7 cellular contexts compared by ENCODE assay signal in genomic region chr7:157139142-157140117, GRCh38.
DNase-seq lines count a peak whose midpoint lies in the region; ATAC-seq and TF ChIP-seq lines count a peak whose summit lies in the region.

No MANE protein-coding gene starts in this region.

- peaks cover 19% of the 10 kb centered on the region for H3K4me1 ChIP-seq in RWPE2 (ENCODE audit: insufficient read depth, poor library complexity, severe bottlenecking)
- H3K4me1 ChIP-seq in iPS-15b (ENCODE audit: control insufficient read depth, insufficient read depth, low read length), result peaks cover 2% of the 10 kb centered on the region

- H3K36me3 ChIP-seq in RWPE2 (ENCODE audit: low read depth) (peaks cover 44% of the 10 kb centered on the region), iPS-15b (ENCODE audit: control insufficient read depth, insufficient read depth, low read length) (peaks cover 10% of the 10 kb centered on the region)

- H3K27me3 ChIP-seq in RWPE2 (ENCODE audit: insufficient read depth, poor library complexity, severe bottlenecking), result no peaks in the 10 kb centered on the region
- H3K27me3 ChIP-seq in iPS-15b (ENCODE audit: control insufficient read depth, insufficient read depth, low read length), result no peaks in the 10 kb centered on the region

- TF ChIP-seq CTCF in RWPE2 (IDR thresholded peaks at IDR 0.05; ENCODE audit: poor library complexity, severe bottlenecking), result no peak

- H3K4me3 ChIP-seq in RWPE2 (ENCODE audit: severe bottlenecking) (peak overlapping the region; percentile 92), iPS-15b (ENCODE audit: low read depth, low read length) (peak overlapping the region; percentile 55)

- ATAC-seq in GM18870 (IDR thresholded peaks at IDR 0.05; ENCODE audit: unreplicated experiment), result peak; percentile 50
- ATAC-seq in HG02943 (IDR thresholded peaks at IDR 0.05; ENCODE audit: low read depth, unreplicated experiment), result peak; percentile 52
- peak; percentile 62 for ATAC-seq in RWPE2 (ENCODE audit: low read depth)

- H3K9me3 ChIP-seq in RWPE2 (ENCODE audit: severe bottlenecking) (no peaks in the 10 kb centered on the region), iPS-15b (ENCODE audit: control insufficient read depth, insufficient read depth, low read length) (no peaks in the 10 kb centered on the region)

- no peak for DNase-seq in RWPE2 (ENCODE audit: low spot score)
- DNase-seq in amniotic epithelial cell (ENCODE audit: low read depth), result peak; percentile 25
- DNase-seq in stimulated activated CD4-positive, alpha-beta T cell treated with anti-CD3 and anti-CD28 coated beads, Interleukin-12 subunit alpha, Interleukin-12 subunit beta, amount 100 ng/mL, for 24 hours (ENCODE audit: low read depth in 2 of 2), result peak; percentile 6 to 16
- DNase-seq in NCI-H1105 treated with DMSO at 0.1 percent for 48 hours (lab: John Stamatoyannopoulos, UW), result no peak

- peak overlapping the region; percentile 9 for H3K9ac ChIP-seq in iPS-15b (ENCODE audit: low read depth, low read length)

- peak overlapping the region; percentile 97 for H3K27ac ChIP-seq in RWPE2 (ENCODE audit: poor library complexity, severe bottlenecking)

Comparison
In these comparisons a context has a peak if more than half of its experiments do, and no peak if none do; other contexts are left out.
1. DNase-seq: peak in amniotic epithelial cell (single experiment) and stimulated activated CD4-positive, alpha-beta T cell treated with anti-CD3 and anti-CD28 coated beads, Interleukin-12 subunit alpha, Interleukin-12 subunit beta, amount 100 ng/mL, for 24 hours (2 of 2); none in RWPE2 (single experiment) and NCI-H1105 treated with DMSO at 0.1 percent for 48 hours (single experiment).
2. Peak in every context shown above with its lines, with median percentiles within 50 percentile points of each other: ATAC-seq.